1 cellular context compared by ENCODE assay signal in the genomic region with DNA sequence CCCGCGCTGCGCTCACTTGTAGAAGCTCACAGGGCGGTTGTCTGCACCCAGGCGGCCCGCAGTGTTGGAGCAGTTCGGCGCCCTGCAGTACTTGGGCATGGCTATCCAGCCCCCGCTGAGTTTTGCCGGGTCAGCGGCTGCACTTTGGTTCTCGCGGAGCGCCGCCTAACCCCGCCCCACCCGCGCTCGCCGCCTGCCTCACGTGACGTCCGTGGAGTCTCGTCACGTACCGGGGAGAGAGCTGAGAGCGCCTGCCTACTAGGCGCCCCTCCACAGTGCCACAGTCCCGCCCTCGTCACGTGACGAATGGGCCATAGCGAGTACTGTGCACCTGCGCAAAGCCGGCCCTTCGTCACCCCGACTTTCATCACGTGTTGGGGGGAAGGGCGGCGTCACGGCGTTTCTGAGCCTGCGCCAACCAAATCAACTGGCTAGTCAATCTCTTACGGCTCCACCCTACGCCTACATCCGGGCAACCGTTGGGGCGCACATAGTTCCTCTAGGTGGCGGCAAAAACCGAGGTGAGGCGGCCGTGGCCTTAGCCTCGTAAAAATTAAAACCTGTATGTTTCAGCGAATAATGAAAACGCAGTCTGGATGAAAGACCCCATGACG.
A peak's percentile ranks its signal among the peaks of the same experiment; 100 is the strongest.
TF ChIP-seq lines count a peak whose summit lies in the region.

A gene with protein sequence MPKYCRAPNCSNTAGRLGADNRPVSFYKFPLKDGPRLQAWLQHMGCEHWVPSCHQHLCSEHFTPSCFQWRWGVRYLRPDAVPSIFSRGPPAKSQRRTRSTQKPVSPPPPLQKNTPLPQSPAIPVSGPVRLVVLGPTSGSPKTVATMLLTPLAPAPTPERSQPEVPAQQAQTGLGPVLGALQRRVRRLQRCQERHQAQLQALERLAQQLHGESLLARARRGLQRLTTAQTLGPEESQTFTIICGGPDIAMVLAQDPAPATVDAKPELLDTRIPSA (minus strand): TSS at position 167 of the 614 bp plus-strand sequence. CDS start 68 bp downstream, at position 99.

TF ChIP-seq in WTC11, 78 proteins besides CTCF, POLR2A, EP300 and RAD21 (continued from another document):
- TF ChIP-seq FOXP1 (CRISPR knock-in tag; IDR thresholded peaks at IDR 0.05; ENCODE audit: borderline replicate concordance) (peak; percentile 81; the same call in 1 of the 2 replicates), ZNF219 (CRISPR knock-in tag; IDR thresholded peaks at IDR 0.05; ENCODE audit: borderline replicate concordance) (no peak), PRRX2 (CRISPR knock-in tag; IDR thresholded peaks at IDR 0.05) (no peak; the same call in 1 of the 2 replicates), CBFB (CRISPR knock-in tag; IDR thresholded peaks at IDR 0.05; ENCODE audit: low read depth) (0 out of 2 replicates have a peak, but pooled peaks have one; percentile 89), SMAD4 (CRISPR knock-in tag; IDR thresholded peaks at IDR 0.05) (no peak), IRF1 (CRISPR knock-in tag; IDR thresholded peaks at IDR 0.05) (peak; percentile 74; the same call in 1 of the 2 replicates), MYBL2 (CRISPR knock-in tag; IDR thresholded peaks at IDR 0.05) (no peak), TCF7 (CRISPR knock-in tag; IDR thresholded peaks at IDR 0.05; ENCODE audit: low read depth) (no peak), ARID4B (CRISPR knock-in tag; IDR thresholded peaks at IDR 0.05; ENCODE audit: borderline replicate concordance) (peak; percentile 91; the same call in 1 of the 2 replicates), ZNF317 (CRISPR knock-in tag; IDR thresholded peaks at IDR 0.05; ENCODE audit: borderline replicate concordance, low read depth) (no peak), FOXJ3 (CRISPR knock-in tag; IDR thresholded peaks at IDR 0.05; ENCODE audit: borderline replicate concordance) (no peak), CDX4 (CRISPR knock-in tag; IDR thresholded peaks at IDR 0.05; ENCODE audit: borderline replicate concordance) (no peak)
- TF ChIP-seq, protein P1, sequence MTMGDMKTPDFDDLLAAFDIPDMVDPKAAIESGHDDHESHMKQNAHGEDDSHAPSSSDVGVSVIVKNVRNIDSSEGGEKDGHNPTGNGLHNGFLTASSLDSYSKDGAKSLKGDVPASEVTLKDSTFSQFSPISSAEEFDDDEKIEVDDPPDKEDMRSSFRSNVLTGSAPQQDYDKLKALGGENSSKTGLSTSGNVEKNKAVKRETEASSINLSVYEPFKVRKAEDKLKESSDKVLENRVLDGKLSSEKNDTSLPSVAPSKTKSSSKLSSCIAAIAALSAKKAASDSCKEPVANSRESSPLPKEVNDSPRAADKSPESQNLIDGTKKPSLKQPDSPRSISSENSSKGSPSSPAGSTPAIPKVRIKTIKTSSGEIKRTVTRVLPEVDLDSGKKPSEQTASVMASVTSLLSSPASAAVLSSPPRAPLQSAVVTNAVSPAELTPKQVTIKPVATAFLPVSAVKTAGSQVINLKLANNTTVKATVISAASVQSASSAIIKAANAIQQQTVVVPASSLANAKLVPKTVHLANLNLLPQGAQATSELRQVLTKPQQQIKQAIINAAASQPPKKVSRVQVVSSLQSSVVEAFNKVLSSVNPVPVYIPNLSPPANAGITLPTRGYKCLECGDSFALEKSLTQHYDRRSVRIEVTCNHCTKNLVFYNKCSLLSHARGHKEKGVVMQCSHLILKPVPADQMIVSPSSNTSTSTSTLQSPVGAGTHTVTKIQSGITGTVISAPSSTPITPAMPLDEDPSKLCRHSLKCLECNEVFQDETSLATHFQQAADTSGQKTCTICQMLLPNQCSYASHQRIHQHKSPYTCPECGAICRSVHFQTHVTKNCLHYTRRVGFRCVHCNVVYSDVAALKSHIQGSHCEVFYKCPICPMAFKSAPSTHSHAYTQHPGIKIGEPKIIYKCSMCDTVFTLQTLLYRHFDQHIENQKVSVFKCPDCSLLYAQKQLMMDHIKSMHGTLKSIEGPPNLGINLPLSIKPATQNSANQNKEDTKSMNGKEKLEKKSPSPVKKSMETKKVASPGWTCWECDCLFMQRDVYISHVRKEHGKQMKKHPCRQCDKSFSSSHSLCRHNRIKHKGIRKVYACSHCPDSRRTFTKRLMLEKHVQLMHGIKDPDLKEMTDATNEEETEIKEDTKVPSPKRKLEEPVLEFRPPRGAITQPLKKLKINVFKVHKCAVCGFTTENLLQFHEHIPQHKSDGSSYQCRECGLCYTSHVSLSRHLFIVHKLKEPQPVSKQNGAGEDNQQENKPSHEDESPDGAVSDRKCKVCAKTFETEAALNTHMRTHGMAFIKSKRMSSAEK (CRISPR knock-in tag; IDR thresholded peaks at IDR 0.05; ENCODE audit: borderline replicate concordance): no peak
